Comparison of ENCODE assay signal across 10 cellular contexts in the genomic region with DNA sequence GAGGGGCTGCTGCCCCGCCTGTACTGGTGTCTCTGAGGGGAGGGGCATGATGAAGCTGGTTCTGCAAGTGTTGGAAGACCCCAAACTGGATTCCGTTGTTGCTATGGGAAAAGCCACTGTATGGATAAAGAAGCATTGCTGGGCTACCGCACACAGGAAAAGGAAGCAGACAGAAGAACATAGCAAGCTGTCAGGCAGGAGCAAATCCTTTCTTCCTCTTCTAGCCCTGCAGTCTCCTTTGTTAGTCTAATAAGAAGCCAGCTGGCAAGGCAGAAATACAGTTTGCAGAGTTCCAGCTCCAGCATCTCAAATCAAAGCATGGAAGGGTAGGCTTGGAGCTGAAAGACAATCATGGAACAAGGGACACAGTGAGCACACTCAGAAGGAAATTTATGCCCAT.
"Had no signal": no experiment of that assay in that cellular context is flagged by ENCODE, and none has a peak within 500 bp of the region (broad histone marks: within the 10 kb centered on the region; RNA-seq: fewer than 3 reads in every experiment).

No MANE protein-coding gene starts in this region.

- H3K4me3 ChIP-seq: esophagus squamous epithelium had no signal

- H3K27ac ChIP-seq: esophagus squamous epithelium had no signal

- H3K36me3 ChIP-seq: esophagus squamous epithelium had no signal

- DNase-seq: activated T-cell treated with anti-CD3 and anti-CD28 coated beads, Interleukin-2, amount 50 U/mL, for 1 hour; amniotic stem cell; cerebellar nuclear complex; dorsolateral prefrontal cortex; esophagus squamous epithelium; foreskin fibroblast; islet precursor cell; stimulated activated CD4-positive, alpha-beta T cell treated with anti-CD3 and anti-CD28 coated beads, Interleukin-4, amount 100 ng/mL, for 4 hours had no signal

- ATAC-seq: activated CD4-positive, CD25-positive, alpha-beta regulatory T cell treated with anti-CD3 and anti-CD28 coated beads, Interleukin-2, amount 50 U/mL, for 24 hours; left lobe of liver had no signal

- H3K27me3 ChIP-seq: esophagus squamous epithelium had no signal

- H3K9me3 ChIP-seq: esophagus squamous epithelium had no signal
